8 cellular contexts compared by ENCODE assay signal in the genomic region with DNA sequence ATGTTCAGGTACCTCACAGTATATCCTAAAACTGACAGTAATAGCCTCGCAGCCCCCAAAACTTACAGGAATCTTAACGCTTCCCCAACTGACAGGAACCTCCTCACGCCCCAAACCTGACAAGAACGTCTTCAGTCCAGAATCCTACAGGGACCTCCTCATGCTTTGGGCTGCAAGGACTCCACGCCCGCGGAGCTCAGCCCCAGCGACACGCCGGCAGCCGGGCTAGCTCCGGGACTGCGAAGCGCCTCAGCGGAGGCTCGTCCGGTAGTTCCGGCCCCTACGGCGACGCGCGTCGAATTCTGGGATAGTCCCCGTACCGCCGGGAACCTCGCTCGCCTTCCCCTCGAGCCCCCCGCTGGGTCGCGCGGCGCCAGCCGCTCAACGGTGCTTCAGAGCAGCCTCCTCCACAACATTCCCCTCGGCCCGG. TPM values are rescaled to one million over a fixed set of nuclear protein-coding genes. Genes with fewer than 3 reads are reported as not detected.
DNase-seq lines count a peak whose midpoint lies in the region; ATAC-seq and TF ChIP-seq lines count a peak whose summit lies in the region.

No MANE protein-coding gene starts in this region.

- peak overlapping the region; percentile 42 for H3K9ac ChIP-seq in endocrine pancreas (ENCODE audit: control insufficient read depth, insufficient read depth, low read length)

- peak; percentile 45 for DNase-seq in EH (ENCODE audit: low read depth)
- no peak for DNase-seq in mesothelial cell of epicardium (ENCODE audit: low spot score in 2 of 2, unreplicated experiment in 2 of 2)
- DNase-seq in superior temporal gyrus (ENCODE audit: extremely low spot score): peak; percentile 26
- DNase-seq in KBM-7: no peak

- no peaks in the 10 kb centered on the region for H3K27me3 ChIP-seq in endocrine pancreas (ENCODE audit: control insufficient read depth, insufficient read depth, low read length)

- peaks cover 15% of the 10 kb centered on the region for H3K4me1 Mint-ChIP-seq in mesothelial cell of epicardium

- ATAC-seq in GM19463 (IDR thresholded peaks at IDR 0.05; ENCODE audit: unreplicated experiment): peak; percentile 14
- ATAC-seq in HG03571 (IDR thresholded peaks at IDR 0.05; ENCODE audit: unreplicated experiment): peak; percentile 15

- no peaks in the 10 kb centered on the region for H3K36me3 ChIP-seq in endocrine pancreas (ENCODE audit: control insufficient read depth, insufficient read depth, low read length)

- H3K4me1 ChIP-seq in endocrine pancreas (ENCODE audit: control insufficient read depth, insufficient read depth, low read length): no peaks in the 10 kb centered on the region

- peak overlapping the region; percentile 99 for H3K27ac Mint-ChIP-seq in mesothelial cell of epicardium

- H3K4me3 ChIP-seq in WI38 (ENCODE audit: low read depth, low read length): peak overlapping the region; percentile 71
- peak overlapping the region; percentile 77 for H3K4me3 ChIP-seq in endocrine pancreas (ENCODE audit: control insufficient read depth, insufficient read depth, low read length)

- no peaks in the 10 kb centered on the region for H3K36me3 Mint-ChIP-seq in mesothelial cell of epicardium

- H3K27me3 Mint-ChIP-seq in mesothelial cell of epicardium (ENCODE audit: low read depth): no peaks in the 10 kb centered on the region

- TF ChIP-seq CTCF in WI38 (IDR thresholded peaks at IDR 0.05; ENCODE audit: low read depth, low read length) (no peak), mesothelial cell of epicardium (IDR thresholded peaks at IDR 0.05; ENCODE audit: unreplicated experiment) (no peak)

- in situ Hi-C loops in KBM-7 (cut with MboI; ENCODE audit: low pct_unique_long_range_greater_than_20kb, low sequenced_read_pairs): no loop called here

- peaks cover 4% of the 10 kb centered on the region for H3K9me3 Mint-ChIP-seq in mesothelial cell of epicardium

- no peaks in the 10 kb centered on the region for H3K9me3 ChIP-seq in endocrine pancreas (ENCODE audit: control insufficient read depth, low read length)

- H3K4me3 Mint-ChIP-seq in mesothelial cell of epicardium: peak overlapping the region; percentile 90

RNA-seq across cellular contexts. Expression of gene PHF8, which starts 0.6 kb away (rescaled TPM):
- 45.2 to 53.9 TPM (median 52.2 TPM) in 3 replicates for total RNA-seq in mesothelial cell of epicardium

Comparison
In these comparisons a context has a peak if more than half of its experiments do, and no peak if none do; other contexts are left out.
1. DNase-seq: peak in EH (single experiment) and superior temporal gyrus (single experiment); none in mesothelial cell of epicardium (0 of 2) and KBM-7 (single experiment).